ENCODE assay signal across 19 cellular contexts in genomic region chr7:29795696-29796095, GRCh38. TPM values are rescaled to one million over a fixed set of nuclear protein-coding genes. Genes with fewer than 3 reads are reported as not detected.
DNase-seq lines count a peak whose midpoint lies in the region; ATAC-seq and TF ChIP-seq lines count a peak whose summit lies in the region.
"Had no signal": no experiment of that assay in that cellular context is flagged by ENCODE, and none has a peak within 500 bp of the region (broad histone marks: within the 10 kb centered on the region; RNA-seq: fewer than 3 reads in every experiment).

No MANE protein-coding gene starts in this region.

- no peaks in the 10 kb centered on the region for H3K9me3 ChIP-seq in adrenal gland (replicated peaks in 1 of 3)
- no peaks in the 10 kb centered on the region for H3K9me3 ChIP-seq in ovary
- H3K9me3 ChIP-seq: BE2C, BLaER1 had no signal

- TF ChIP-seq POLR2A in adrenal gland (IDR thresholded peaks at IDR 0.05) (no peak), ovary (IDR thresholded peaks at IDR 0.05) (no peak)

- H3K4me1 ChIP-seq in adrenal gland (replicated peaks in 1 of 2) (peaks cover 3 to 9% of the 10 kb centered on the region in 2 donors), ovary (ENCODE audit: insufficient read depth) (peaks cover 15% of the 10 kb centered on the region)
- H3K4me1 ChIP-seq: BE2C, BLaER1 had no signal

- ATAC-seq in Right ventricle myocardium superior (ENCODE audit: poor library complexity) (no peak), HG02973 (IDR thresholded peaks at IDR 0.05; ENCODE audit: unreplicated experiment) (no peak), HG03469 (IDR thresholded peaks at IDR 0.05; ENCODE audit: unreplicated experiment) (no peak)

- no peak overlapping the region for H3K4me3 ChIP-seq in adrenal gland
- no peak overlapping the region for H3K4me3 ChIP-seq in ovary
- H3K4me3 ChIP-seq: BLaER1 had no signal

- intact Hi-C loops in adrenal gland (cut with DNase I) (no loop called here), ovary (cut with DNase I) (no loop called here), Right ventricle myocardium superior (cut with DNase I) (no loop called here)

- TF ChIP-seq CTCF in adrenal gland (IDR thresholded peaks at IDR 0.05) (no peak), ovary (IDR thresholded peaks at IDR 0.05) (no peak)

- DNase-seq in SK-MEL-5 (ENCODE audit: low read depth, low spot score), result peak; percentile 20
- DNase-seq in adrenal gland, result peak in 4 of 7 donors; percentile 12 to 25 (median 23)
- no peak for DNase-seq in ovary
- DNase-seq in Right ventricle myocardium superior, result no peak
- DNase-seq: 8988T; ACHN; BE2C; C1 segment of cervical spinal cord; CD4-positive, alpha-beta memory T cell; CD4-positive, CD25-positive, alpha-beta regulatory T cell; CD8-positive, alpha-beta memory T cell; COR-L47; DMS79 treated with DMSO at 0.1 percent for 48 hours; GF-D8 had no signal

- peak overlapping the region in 3 of 5 donors; percentile 22 to 47 (median 36) for H3K27ac ChIP-seq in adrenal gland
- H3K27ac ChIP-seq in ovary, result peak overlapping the region; percentile 51 to 72
- H3K27ac ChIP-seq: BLaER1 had no signal

- H3K27me3 ChIP-seq in adrenal gland (no peaks in the 10 kb centered on the region), ovary (no peaks in the 10 kb centered on the region)
- H3K27me3 ChIP-seq: BLaER1 had no signal

- H3K36me3 ChIP-seq in adrenal gland (replicated peaks in 1 of 2), result no peaks in the 10 kb centered on the region
- no peaks in the 10 kb centered on the region for H3K36me3 ChIP-seq in ovary
- H3K36me3 ChIP-seq: BE2C, BLaER1 had no signal

- 17 to 35% (median 28%) methylated on average over 2 of the region's 2 CpGs for WGBS in adrenal gland, 4 donors
- WGBS in ovary, 3 donors, result 2 to 11% (median 2%) methylated on average over 2 of the region's 2 CpGs

- in situ Hi-C loops in SK-MEL-5 (cut with HindIII; ENCODE audit: low pct_unique_long_range_greater_than_20kb, low sequenced_read_pairs), result no loop called here

- TF ChIP-seq EP300 in ovary (IDR thresholded peaks at IDR 0.05), result no peak

RNA-seq across cellular contexts. Expression of gene WIPF3, which starts 10.6 kb away (rescaled TPM):
- total RNA-seq in SK-MEL-5 (2014; rRNA removed; shearing (Covaris generic)), result 3.6 and 4.1 TPM in 2 replicates
- 8.5 and 9.1 TPM in 2 replicates for polyA plus RNA-seq in SK-MEL-5 (2015; cell fraction: cytosol; rRNA removed)
- polyA plus RNA-seq in SK-MEL-5 (2015; cell fraction: nucleus; rRNA removed), result 4.7 TPM in 2 replicates
- total RNA-seq in adrenal gland, result 1 to 10 TPM; 1.3 to 7.7 (median 5.2) TPM
- 10 to 100 TPM in 2 of 3 donors, 1 to 10 TPM in 1; 4.5 to 16.0 (median 13.6) TPM for polyA plus RNA-seq in adrenal gland
- 100 to 1,000 TPM in 2 of 7 donors, 10 to 100 TPM in 5; 15.3 to 122 (median 49.8) TPM for total RNA-seq in ovary
- polyA plus RNA-seq in ovary, result 10 to 100 TPM; 53.3 to 59.9 TPM
- total RNA-seq in Right ventricle myocardium superior, result 5.5 TPM
- total RNA-seq: CD4-positive, alpha-beta memory T cell; CD4-positive, CD25-positive, alpha-beta regulatory T cell; CD8-positive, alpha-beta memory T cell had no signal
- polyA plus RNA-seq: AG04450; CD14-positive monocyte; CD4-positive, alpha-beta memory T cell; CD4-positive, CD25-positive, alpha-beta regulatory T cell; CD8-positive, alpha-beta memory T cell had no signal

Comparison
In these comparisons a context has a peak if more than half of its experiments do, and no peak if none do; other contexts are left out.
1. DNase-seq: peak in SK-MEL-5 (single experiment) and adrenal gland (4 of 7); none in ovary (0 of 5) and Right ventricle myocardium superior (single experiment).